25 cellular contexts compared by ENCODE assay signal in the genomic region with DNA sequence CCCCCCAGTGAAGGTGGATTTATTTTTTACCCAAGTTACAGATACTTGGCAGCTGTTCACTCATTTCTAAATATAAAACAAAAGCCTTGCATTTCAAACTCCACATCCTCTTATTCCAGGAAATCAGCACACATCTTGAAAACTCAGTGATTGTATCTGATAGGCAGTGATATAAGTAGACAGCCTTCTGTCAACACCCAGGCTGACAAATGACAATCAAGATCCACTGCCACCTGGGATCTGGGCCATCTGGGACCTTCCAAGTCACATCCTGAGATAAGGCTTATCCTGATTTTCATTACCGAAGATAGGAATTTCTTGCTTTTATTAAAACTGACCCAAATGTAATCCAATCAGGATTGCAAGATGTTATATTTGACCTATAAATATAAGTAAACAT.
"Had no signal": no experiment of that assay in that cellular context is flagged by ENCODE, and none has a peak within 500 bp of the region (broad histone marks: within the 10 kb centered on the region; RNA-seq: fewer than 3 reads in every experiment).

No MANE protein-coding gene starts in this region.

- DNase-seq: activated B cell treated with CpG ODN at 0.5 μM for 24 hours; activated CD4-positive, alpha-beta memory T cell treated with anti-CD3 and anti-CD28 coated beads, Interleukin-2, amount 10 ng/mL, durations not matched to agents 7 days and 5 days; activated CD4-positive, alpha-beta T cell treated with anti-CD3 and anti-CD28 coated beads, Interleukin-2, amount 10 ng/mL, durations not matched to agents 7 days and 5 days; activated gamma-delta T cell treated with Interleukin-2 at 50 U/mL for 16 hours; activated naive CD4-positive, alpha-beta T cell treated with anti-CD3 and anti-CD28 coated beads, Interleukin-2, amount 10 ng/mL, durations not matched to agents 7 days and 5 days; activated naive CD8-positive, alpha-beta T cell treated with anti-CD3 and anti-CD28 coated beads for 36 hours; activated T-cell treated with anti-CD3 and anti-CD28 coated beads for 4 hours; activated T-cell treated with anti-CD3 and anti-CD28 coated beads, Interleukin-2, amount 50 U/mL, for 72 hours; brain microvascular endothelial cell; MG63; MV-4-11; NCI-H1092 treated with DMSO at 0.1 percent for 48 hours; NCI-H1417 treated with DMSO at 0.1 percent for 48 hours; NCI-H1694; NCI-H2029 treated with DMSO at 0.1 percent for 48 hours; NCI-H446; NCI-H526; NCI-H774; NK-92 treated with Interleukin-12 subunit alpha and Interleukin-12 subunit beta, amount 100 ng/mL, for 24 hours; OCI-M1; Right ventricle myocardium superior; RPMI8226; SJCRH30; T-helper 17 cell; T-helper 9 cell had no signal
